Comparison of ENCODE assay signal across 26 cellular contexts in genomic region chr14:33467967-33468366, GRCh38.
DNase-seq lines count a peak whose midpoint lies in the region; ATAC-seq, FAIRE-seq and TF ChIP-seq lines count a peak whose summit lies in the region.
"Had no signal": no experiment of that assay in that cellular context is flagged by ENCODE, and none has a peak within 500 bp of the region (broad histone marks: within the 10 kb centered on the region; RNA-seq: fewer than 3 reads in every experiment).

No MANE protein-coding gene starts in this region.

- ATAC-seq in HepG2 (no peak), right lobe of liver (no peak), GM18867 (IDR thresholded peaks at IDR 0.05; ENCODE audit: unreplicated experiment) (no peak), HG03521 (IDR thresholded peaks at IDR 0.05; ENCODE audit: unreplicated experiment) (no peak)
- ATAC-seq: A549 had no signal

- H2BK15ac ChIP-seq in H1 (ENCODE audit: low read length): 0 out of 2 replicates have a peak overlapping the region, but pooled peaks have one; percentile 31

- no peaks in the 10 kb centered on the region for H3K23me2 ChIP-seq in H1 (ENCODE audit: low read depth, low read length)

- H3K9ac ChIP-seq in HepG2 (ENCODE audit: insufficient read depth, low read depth, low read length): no peak overlapping the region
- no peak overlapping the region for H3K9ac ChIP-seq in H1 (replicated peaks in 1 of 4; ENCODE audit: extremely low read depth in 1 of 4, low read depth in 3 of 4, low read length in 3 of 4)
- H3K9ac ChIP-seq: BLaER1 had no signal

- H4K91ac ChIP-seq in H1 (replicated peaks; ENCODE audit: insufficient read length, low read length): no peak overlapping the region

- no TSS peak for BruUV-seq in HepG2 (replicated peaks; lab: Mats Ljungman, UMichigan)

- H3K36me3 ChIP-seq in HepG2 (replicated peaks in 1 of 2; ENCODE audit: control insufficient read depth in 1 of 2, insufficient read depth in 2 of 2, low read length in 2 of 2) (no peaks in the 10 kb centered on the region), right lobe of liver (no peaks in the 10 kb centered on the region), H1 (ENCODE audit: control insufficient read depth in 2 of 4, insufficient read depth in 4 of 4, low read length in 3 of 4) (no peaks in the 10 kb centered on the region)
- H3K36me3 ChIP-seq: BE2C, BLaER1 had no signal

- no peak overlapping the region for H3K56ac ChIP-seq in H1 (replicated peaks; ENCODE audit: insufficient read length, low read depth, low read length)

- POLR2A ChIA-PET in HepG2 (lab: Yijun Ruan, JAX) (no interaction called here), H1 (lab: Charles Lee; ENCODE audit: partially characterized antibody) (no interaction called here)

- no peak overlapping the region for H4K8ac ChIP-seq in H1 (ENCODE audit: extremely low read depth, insufficient read depth, low read length)

- in situ Hi-C loops in HepG2 (cut with HindIII; ENCODE audit: extremely low pct_ligation_motif_present, low pct_unique_long_range_greater_than_20kb): no loop called here

- no peaks in the 10 kb centered on the region for H3K79me1 ChIP-seq in H1 (ENCODE audit: low read depth, low read length)

- H3K4me1 ChIP-seq in HepG2 (ENCODE audit: insufficient read depth, low read length) (no peaks in the 10 kb centered on the region), right lobe of liver (no peaks in the 10 kb centered on the region), H1 (replicated peaks in 1 of 4; ENCODE audit: control insufficient read depth in 3 of 4, insufficient read depth in 4 of 4, low read length in 3 of 4) (peaks cover 0 to 2% (median under 1%) of the 10 kb centered on the region in 4 experiments; a peak in 4 of 7 replicates)
- H3K4me1 ChIP-seq: A549, BE2C, BLaER1 had no signal

- H2AFZ ChIP-seq in HepG2 (ENCODE audit: low read length) (no peak overlapping the region), H1 (ENCODE audit: low read length) (no peak overlapping the region)

- no peak for TF ChIP-seq EP300 in HepG2 (IDR thresholded peaks at IDR 0.05; ENCODE audit: low read depth in 2 of 2, low read length in 2 of 2)
- no peak for TF ChIP-seq EP300 in HepG2 (CRISPR knock-in tag; IDR thresholded peaks at IDR 0.05; ENCODE audit: borderline replicate concordance)
- TF ChIP-seq EP300 in H1 (IDR thresholded peaks at IDR 0.05; ENCODE audit: borderline replicate concordance in 1 of 2, low read depth in 2 of 2, low read length in 2 of 2): no peak

- no peaks in the 10 kb centered on the region for H3K9me3 ChIP-seq in HepG2 (ENCODE audit: low read length)
- H3K9me3 ChIP-seq in right lobe of liver: no peaks in the 10 kb centered on the region
- no peaks in the 10 kb centered on the region for H3K9me3 ChIP-seq in H1 (ENCODE audit: insufficient read depth in 2 of 2, low read depth in 1 of 2, low read length in 1 of 2)
- H3K9me3 ChIP-seq: A549, BE2C, BLaER1 had no signal

- H3K14ac ChIP-seq in H1 (ENCODE audit: insufficient read length): no peak overlapping the region

- H3K18ac ChIP-seq in H1 (ENCODE audit: extremely low read depth, low read length): no peak overlapping the region

- no peak overlapping the region for H3K4me2 ChIP-seq in HepG2 (ENCODE audit: low read depth, low read length)
- no peak overlapping the region for H3K4me2 ChIP-seq in H1 (ENCODE audit: insufficient read depth in 1 of 2, low read depth in 2 of 2, low read length in 2 of 2)
- H3K4me2 ChIP-seq: A549, BLaER1 had no signal

- TF ChIP-seq RAD21 in HepG2 (CRISPR knock-in tag; IDR thresholded peaks at IDR 0.05) (no peak), H1 (IDR thresholded peaks at IDR 0.05 in 1 of 2, conservative IDR thresholded peaks at IDR 0.05 in 1 of 2; ENCODE audit: low read depth in 2 of 2, low read length in 2 of 2) (no peak)

- FAIRE-seq in HepG2 (lab: Jason Lieb, UNC): no peak
- FAIRE-seq in H1 (lab: Jason Lieb, UNC): no peak
- no peak for FAIRE-seq in frontal cortex (lab: Jason Lieb, UNC)
- FAIRE-seq: A549, G401.6, GM12891 had no signal

- no peaks in the 10 kb centered on the region for H3K79me2 ChIP-seq in HepG2 (ENCODE audit: insufficient read depth, low read length)
- no peaks in the 10 kb centered on the region for H3K79me2 ChIP-seq in H1 (ENCODE audit: control insufficient read depth in 1 of 2, insufficient read depth in 2 of 2, low read length in 2 of 2)

- TF ChIP-seq CTCF in HepG2 (CRISPR knock-in tag; IDR thresholded peaks at IDR 0.05) (no peak), right lobe of liver (IDR thresholded peaks at IDR 0.05) (no peak), H1 (IDR thresholded peaks at IDR 0.05; ENCODE audit: control extremely low read depth in 1 of 3, insufficient read depth in 1 of 3, low read depth in 1 of 3, low read length in 3 of 3) (no peak)

- DNase-seq in HepG2 (ENCODE audit: low spot score) (no peak), right lobe of liver (no peak), NCI-H526 treated with DMSO at 0.1 percent for 48 hours (lab: John Stamatoyannopoulos, UW) (peak; percentile 63), H1 (ENCODE audit: low read depth in 1 of 2, low spot score in 2 of 2) (no peak), frontal cortex (ENCODE audit: low spot score in 2 of 2) (no peak)
- DNase-seq: ACHN; BE2C; C1 segment of cervical spinal cord; CD4-positive, alpha-beta memory T cell; CD4-positive, CD25-positive, alpha-beta regulatory T cell; CD8-positive, alpha-beta memory T cell; COR-L47; DMS 273 treated with DMSO at 0.1 percent for 48 hours; DMS153; DMS53; DMS79; DND-41; EL; GF-D8 had no signal

- H3K4ac ChIP-seq in H1 (replicated peaks; ENCODE audit: insufficient read length, low read depth, low read length): no peak overlapping the region

- CTCF ChIA-PET in HepG2 (lab: Yijun Ruan, JAX; ENCODE audit: low intra/inter-chr PET ratio, low total read pairs): no interaction called here
- CTCF ChIA-PET in H1 (lab: Charles Lee; ENCODE audit: partially characterized antibody): no interaction called here

- intact Hi-C loops in HepG2 (cut with micrococcal nuclease; ENCODE audit: unreplicated experiment): no loop called here
- intact Hi-C loops in right lobe of liver (cut with DNase I): no loop called here

- TF ChIP-seq POLR2A in HepG2 (IDR thresholded peaks at IDR 0.05; ENCODE audit: insufficient read depth in 1 of 2, low read depth in 2 of 2, low read length in 2 of 2) (no peak), right lobe of liver (IDR thresholded peaks at IDR 0.05) (no peak), H1 (IDR thresholded peaks at IDR 0.05; ENCODE audit: control extremely low read depth in 1 of 2, low read depth in 2 of 2, low read length in 2 of 2) (no peak)

- no peak overlapping the region for H3K23ac ChIP-seq in H1 (ENCODE audit: insufficient read length)

- no peak overlapping the region for H3K27ac ChIP-seq in HepG2 (ENCODE audit: extremely low read length, insufficient read depth, low read length)
- H3K27ac ChIP-seq in right lobe of liver: no peak overlapping the region
- H3K27ac ChIP-seq in H1 (ENCODE audit: low read depth, low read length): no peak overlapping the region
- H3K27ac ChIP-seq: 22Rv1, A549, BLaER1 had no signal

- H2BK5ac ChIP-seq in H1 (ENCODE audit: low read depth, low read length): no peak overlapping the region

- H2AK5ac ChIP-seq in H1 (ENCODE audit: low read depth, low read length): no peak overlapping the region

- H4K5ac ChIP-seq in H1 (ENCODE audit: insufficient read length, low read depth, low read length): no peak overlapping the region

- H3K4me3 ChIP-seq in HepG2 (replicated peaks in 1 of 3; ENCODE audit: insufficient read depth in 1 of 3, low read depth in 2 of 3, low read length in 3 of 3): no peak overlapping the region
- no peak overlapping the region for H3K4me3 ChIP-seq in right lobe of liver
- no peak overlapping the region for H3K4me3 ChIP-seq in H1 (ENCODE audit: extremely low read depth in 1 of 4, insufficient read depth in 2 of 4, low read depth in 3 of 4, low read length in 4 of 4)
- H3K4me3 ChIP-seq: A549, BLaER1 had no signal

- no peak overlapping the region for H2BK20ac ChIP-seq in H1 (ENCODE audit: low read length)

- H2BK120ac ChIP-seq in H1 (replicated peaks; ENCODE audit: low read depth, low read length): no peak overlapping the region

- H4K20me1 ChIP-seq in HepG2 (ENCODE audit: insufficient read depth, low read length) (no peaks in the 10 kb centered on the region), H1 (replicated peaks in 1 of 2; ENCODE audit: control insufficient read depth in 1 of 2, insufficient read depth in 2 of 2, low read length in 2 of 2) (no peaks in the 10 kb centered on the region)
- H4K20me1 ChIP-seq: BLaER1 had no signal

- 2% methylated on average over 4 of the region's 4 CpGs for WGBS in HepG2 (ENCODE audit: low lambda C conversion rate)
- 50% methylated on average over 4 of the region's 4 CpGs for WGBS in right lobe of liver (ENCODE audit: insufficient coverage, low coverage, low lambda C conversion rate, missing lambda C conversion rate)
- 86% methylated on average over 4 of the region's 4 CpGs; no CpG with 5 or more reads in 1 of the 2 experiments for WGBS in H1 (ENCODE audit: extremely low coverage in 1 of 2, insufficient coverage in 1 of 2, insufficient read length in 1 of 2, insufficient replicate concordance in 2 of 2, low coverage in 1 of 2, low lambda C conversion rate in 2 of 2, missing lambda C conversion rate in 1 of 2), 2 experiments

- H2BK12ac ChIP-seq in H1 (ENCODE audit: low read depth, low read length): no peak overlapping the region

- H3K27me3 ChIP-seq in HepG2 (ENCODE audit: control insufficient read depth in 1 of 2, insufficient read depth in 2 of 2, low read length in 2 of 2) (peaks cover 0 to 3% of the 10 kb centered on the region in 2 experiments; a peak in 1 of 5 replicates), right lobe of liver (no peaks in the 10 kb centered on the region), H1 (replicated peaks in 1 of 4; ENCODE audit: control insufficient read depth in 3 of 4, extremely low read depth in 1 of 4, insufficient read depth in 3 of 4, low read length in 3 of 4) (no peaks in the 10 kb centered on the region)
- H3K27me3 ChIP-seq: BE2C, BLaER1 had no signal

TF ChIP-seq in HepG2, 621 proteins besides CTCF, POLR2A, EP300 and RAD21:
- TF ChIP-seq CREB1 (IDR thresholded peaks at IDR 0.05): peak; percentile 83
- TF ChIP-seq CREB1 (CRISPR knock-in tag; IDR thresholded peaks at IDR 0.05): no peak
- TF ChIP-seq ZNF510 (CRISPR knock-in tag; IDR thresholded peaks at IDR 0.05; ENCODE audit: low read depth): no peak
- TF ChIP-seq PHF8 (CRISPR knock-in tag; IDR thresholded peaks at IDR 0.05): no peak
- TF ChIP-seq ZNF674 (CRISPR knock-in tag; IDR thresholded peaks at IDR 0.05; ENCODE audit: low read depth): no peak
TF ChIP-seq in HepG2: peak in this region for 1.

TF ChIP-seq in H1, 55 proteins besides CTCF, POLR2A, EP300 and RAD21:
- TF ChIP-seq SUZ12 (IDR thresholded peaks at IDR 0.05; ENCODE audit: low read length): no peak
- TF ChIP-seq POLR2AphosphoS5 (IDR thresholded peaks at IDR 0.05; ENCODE audit: low read depth, low read length): no peak
- no peak for TF ChIP-seq RXRA (IDR thresholded peaks at IDR 0.05; ENCODE audit: insufficient read depth, low read depth, low read length)
- TF ChIP-seq KDM4A (IDR thresholded peaks at IDR 0.05; ENCODE audit: low read depth, low read length, severe bottlenecking): no peak
- no peak for TF ChIP-seq HDAC2 (IDR thresholded peaks at IDR 0.05; ENCODE audit: borderline replicate concordance in 1 of 2, low read depth in 2 of 2, low read length in 2 of 2)
